Comparison of ENCODE assay signal across 1 cellular context in genomic region chr1:186152227-186152944, GRCh38.
TF ChIP-seq lines count a peak whose summit lies in the region.

No MANE protein-coding gene starts in this region.

TF ChIP-seq in A549, 52 proteins besides CTCF, POLR2A, EP300 and RAD21:
- 0 out of 2 replicates have a peak, but pooled peaks have one; percentile 21 for TF ChIP-seq JUNB (IDR thresholded peaks at IDR 0.05)
- no peak for TF ChIP-seq GATA3 (IDR thresholded peaks at IDR 0.05; ENCODE audit: borderline replicate concordance)
- no peak for TF ChIP-seq CBX8 (IDR thresholded peaks at IDR 0.05)
- TF ChIP-seq FOSL2 (IDR thresholded peaks at IDR 0.05) = 0 out of 2 replicates have a peak, but pooled peaks have one; percentile 19
- peak; percentile 46 for TF ChIP-seq FOSL2 (CRISPR knock-in tag; IDR thresholded peaks at IDR 0.05)
